Comparison of ENCODE assay signal across 13 cellular contexts in genomic region chr11:134150195-134150903, GRCh38.
DNase-seq lines count a peak whose midpoint lies in the region; ATAC-seq and TF ChIP-seq lines count a peak whose summit lies in the region.
"Had no signal": no experiment of that assay in that cellular context is flagged by ENCODE, and none has a peak within 500 bp of the region (broad histone marks: within the 10 kb centered on the region; RNA-seq: fewer than 3 reads in every experiment).

No MANE protein-coding gene starts in this region.

- H3K36me3 ChIP-seq in ascending aorta (peaks cover 57 to 69% of the 10 kb centered on the region in 2 donors), thoracic aorta (peaks cover 32% of the 10 kb centered on the region), Caco-2 (ENCODE audit: control insufficient read depth, insufficient read depth, low read length) (0 out of 2 replicates have a peak, but pooled peaks cover 5% of the 10 kb centered on the region)

- H3K9me3 ChIP-seq in ascending aorta (no peaks in the 10 kb centered on the region), thoracic aorta (no peaks in the 10 kb centered on the region), Caco-2 (no peaks in the 10 kb centered on the region)
- H3K9me3 ChIP-seq: BLaER1 treated with 17β-estradiol and CSF1 and Interleukin-3, amounts not matched to agents 10 nM and 100 nM; tibial nerve had no signal

- H3K27me3 ChIP-seq in ascending aorta (no peaks in the 10 kb centered on the region), thoracic aorta (replicated peaks; ENCODE audit: insufficient read depth) (no peaks in the 10 kb centered on the region), Caco-2 (replicated peaks; ENCODE audit: control insufficient read depth, insufficient read depth, low read length) (no peaks in the 10 kb centered on the region)
- H3K27me3 ChIP-seq: BLaER1 treated with 17β-estradiol and CSF1 and Interleukin-3, amounts not matched to agents 10 nM and 100 nM; tibial nerve had no signal

- H3K9me3 Mint-ChIP-seq in natural killer cell treated with Interleukin-12 subunit alpha and Interleukin-12 subunit beta and Interleukin-15 and Interleukin-18, amount 100 ng/mL, for 72 hours = no peaks in the 10 kb centered on the region
- H3K9me3 Mint-ChIP-seq in natural killer cell = no peaks in the 10 kb centered on the region
- H3K9me3 Mint-ChIP-seq in nephron progenitor cell = no peaks in the 10 kb centered on the region
- no peaks in the 10 kb centered on the region for H3K9me3 Mint-ChIP-seq in Caco-2 (ENCODE audit: unreplicated experiment)

- peak overlapping the region; percentile 31 to 51 for H3K27ac ChIP-seq in ascending aorta
- peak overlapping the region; percentile 30 to 42 for H3K27ac ChIP-seq in thoracic aorta
- H3K27ac ChIP-seq: BLaER1 treated with 17β-estradiol and CSF1 and Interleukin-3, amounts not matched to agents 10 nM and 100 nM; tibial nerve had no signal

- no TSS peak for BruUV-seq in Caco-2 (replicated peaks; lab: Mats Ljungman, UMichigan)

- peaks cover 0 to 9% of the 10 kb centered on the region in 2 donors for H3K4me1 ChIP-seq in ascending aorta
- H3K4me1 ChIP-seq in thoracic aorta (ENCODE audit: control insufficient read depth in 1 of 2, low read depth in 2 of 2) = peaks cover 7 to 15% of the 10 kb centered on the region in 2 donors
- no peaks in the 10 kb centered on the region for H3K4me1 ChIP-seq in Caco-2
- H3K4me1 ChIP-seq: tibial nerve had no signal

- CTCF ChIA-PET in Caco-2 (lab: Charles Lee) = no interaction called here

- intact Hi-C loops in natural killer cell (cut with micrococcal nuclease) (no loop called here), ascending aorta (cut with DNase I) (no loop called here), Caco-2 (cut with micrococcal nuclease; ENCODE audit: unreplicated experiment) (no loop called here)

- H3K36me3 Mint-ChIP-seq in natural killer cell treated with Interleukin-12 subunit alpha and Interleukin-12 subunit beta and Interleukin-15 and Interleukin-18, amount 100 ng/mL, for 72 hours = no peaks in the 10 kb centered on the region
- H3K36me3 Mint-ChIP-seq in natural killer cell = no peaks in the 10 kb centered on the region
- H3K36me3 Mint-ChIP-seq in nephron progenitor cell (ENCODE audit: low read depth) = peaks cover 72% of the 10 kb centered on the region
- H3K36me3 Mint-ChIP-seq in Caco-2 (ENCODE audit: insufficient read depth, unreplicated experiment) = peaks cover 39% of the 10 kb centered on the region

- TF ChIP-seq CTCF in natural killer cell (IDR thresholded peaks at IDR 0.05) (no peak), ascending aorta (IDR thresholded peaks at IDR 0.05) (no peak), nephron progenitor cell (IDR thresholded peaks at IDR 0.05) (no peak), thoracic aorta (IDR thresholded peaks at IDR 0.05) (no peak), Caco-2 (IDR thresholded peaks at IDR 0.05; ENCODE audit: insufficient read depth in 1 of 2, low read depth in 1 of 2, low read length in 1 of 2, severe bottlenecking in 1 of 2, unreplicated experiment in 1 of 2) (no peak)

- no peak for DNase-seq in natural killer cell treated with Interleukin-12 subunit alpha and Interleukin-12 subunit beta and Interleukin-15 and Interleukin-18, amount 100 ng/mL, for 72 hours (ENCODE audit: low spot score)
- DNase-seq in natural killer cell (no peak), ascending aorta (ENCODE audit: low spot score in 2 of 2) (no peak), nephron progenitor cell (no peak), thoracic aorta (ENCODE audit: low spot score) (no peak), Caco-2 (no peak), SKM-1 (lab: John Stamatoyannopoulos, UW; ENCODE audit: unreplicated experiment) (no peak)
- DNase-seq: left ventricle myocardium superior; NCI-H1092 treated with DMSO at 0.1 percent for 48 hours; retina; stimulated activated CD4-positive, alpha-beta T cell treated with anti-CD3 and anti-CD28 coated beads, Interleukin-2, amount 100 ng/mL, for 24 hours had no signal

- H3K4me3 ChIP-seq in ascending aorta (no peak overlapping the region), thoracic aorta (no peak overlapping the region), Caco-2 (ENCODE audit: low read depth, low read length) (no peak overlapping the region)
- H3K4me3 ChIP-seq: BLaER1 treated with 17β-estradiol and CSF1 and Interleukin-3, amounts not matched to agents 10 nM and 100 nM; tibial nerve had no signal

- POLR2A ChIA-PET in Caco-2 (lab: Charles Lee) = no interaction called here

- peak; percentile 7 to 40 for ATAC-seq in natural killer cell treated with Interleukin-12 subunit alpha and Interleukin-12 subunit beta and Interleukin-15 and Interleukin-18, amount 100 ng/mL, for 72 hours
- no peak for ATAC-seq in natural killer cell
- no peak for ATAC-seq in thoracic aorta (ENCODE audit: insufficient number of reproducible peaks, low FRiP score, low read depth)
- ATAC-seq: left ventricle myocardium superior had no signal

- peaks cover 0 to 3% of the 10 kb centered on the region in 2 donors for H3K4me1 Mint-ChIP-seq in natural killer cell treated with Interleukin-12 subunit alpha and Interleukin-12 subunit beta and Interleukin-15 and Interleukin-18, amount 100 ng/mL, for 72 hours (ENCODE audit: low read depth in 2 of 2)
- no peaks in the 10 kb centered on the region for H3K4me1 Mint-ChIP-seq in natural killer cell
- peaks cover 6% of the 10 kb centered on the region for H3K4me1 Mint-ChIP-seq in nephron progenitor cell
- H3K4me1 Mint-ChIP-seq in Caco-2 (ENCODE audit: low read depth, unreplicated experiment) = no peaks in the 10 kb centered on the region

- H3K27me3 Mint-ChIP-seq in natural killer cell treated with Interleukin-12 subunit alpha and Interleukin-12 subunit beta and Interleukin-15 and Interleukin-18, amount 100 ng/mL, for 72 hours = no peaks in the 10 kb centered on the region
- H3K27me3 Mint-ChIP-seq in natural killer cell (ENCODE audit: low read depth in 2 of 2) = no peaks in the 10 kb centered on the region
- H3K27me3 Mint-ChIP-seq in nephron progenitor cell (ENCODE audit: low read depth, poor library complexity) = no peaks in the 10 kb centered on the region
- no peaks in the 10 kb centered on the region for H3K27me3 Mint-ChIP-seq in Caco-2 (ENCODE audit: insufficient read depth, unreplicated experiment)

- no peak overlapping the region for H3K4me3 Mint-ChIP-seq in natural killer cell treated with Interleukin-12 subunit alpha and Interleukin-12 subunit beta and Interleukin-15 and Interleukin-18, amount 100 ng/mL, for 72 hours
- H3K4me3 Mint-ChIP-seq in natural killer cell (no peak overlapping the region), nephron progenitor cell (no peak overlapping the region), Caco-2 (ENCODE audit: unreplicated experiment) (no peak overlapping the region)

- no peak overlapping the region for H3K27ac Mint-ChIP-seq in natural killer cell treated with Interleukin-12 subunit alpha and Interleukin-12 subunit beta and Interleukin-15 and Interleukin-18, amount 100 ng/mL, for 72 hours
- H3K27ac Mint-ChIP-seq in natural killer cell (no peak overlapping the region), nephron progenitor cell (peak overlapping the region; percentile 71), Caco-2 (ENCODE audit: unreplicated experiment) (no peak overlapping the region)

Comparison
In these comparisons a context has a peak if more than half of its experiments do, and no peak if none do; other contexts are left out.
1. ATAC-seq: peak in natural killer cell treated with Interleukin-12 subunit alpha and Interleukin-12 subunit beta and Interleukin-15 and Interleukin-18, amount 100 ng/mL, for 72 hours (2 of 2); none in natural killer cell (0 of 3) and thoracic aorta (single experiment).